Comparison of ENCODE assay signal across 16 cellular contexts in the genomic region with DNA sequence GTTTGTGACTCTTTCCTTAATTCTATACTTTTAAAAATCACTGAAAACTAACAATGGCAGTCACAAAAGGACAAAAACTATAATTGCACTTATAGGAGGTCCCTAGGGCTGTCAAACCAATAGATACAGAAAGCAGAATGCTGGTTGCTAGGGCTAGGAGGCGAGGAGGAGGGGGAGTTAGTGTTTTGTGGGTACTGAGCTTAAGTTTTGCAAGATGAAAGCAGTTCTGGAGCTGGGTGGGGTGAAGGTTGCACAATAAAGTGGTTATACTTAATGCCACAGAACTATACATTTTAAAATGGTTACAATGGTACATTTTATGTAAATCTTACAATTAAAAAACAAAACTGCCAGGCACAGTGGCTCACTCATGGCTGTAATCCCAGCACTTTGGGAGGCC. TPM values are rescaled to one million over a fixed set of nuclear protein-coding genes. Genes with fewer than 3 reads are reported as not detected.
DNase-seq lines count a peak whose midpoint lies in the region; ATAC-seq and TF ChIP-seq lines count a peak whose summit lies in the region.
"Had no signal": no experiment of that assay in that cellular context is flagged by ENCODE, and none has a peak within 500 bp of the region (broad histone marks: within the 10 kb centered on the region; RNA-seq: fewer than 3 reads in every experiment).

No MANE protein-coding gene starts in this region.

- H3K27ac Mint-ChIP-seq in CD14-positive monocyte: peak overlapping the region; percentile 84 to 93 (median 92)
- H3K27ac Mint-ChIP-seq: activated naive CD4-positive, alpha-beta T cell treated with anti-CD3 and anti-CD28 coated beads, Interleukin-2, amount 50 U/mL, for 72 hours; progenitor cell of endocrine pancreas had no signal

- CTCF ChIA-PET in PC-3 (lab: Charles Lee): no interaction called here

- H3K27me3 ChIP-seq in PC-3 (ENCODE audit: low read length) (no peaks in the 10 kb centered on the region), Peyer's patch (no peaks in the 10 kb centered on the region)
- H3K27me3 ChIP-seq: heart right ventricle, suprapubic skin had no signal

- POLR2A ChIA-PET in PC-3 (lab: Charles Lee; ENCODE audit: unreplicated experiment): no interaction called here

- H3K4me3 ChIP-seq in foreskin fibroblast (ENCODE audit: low read depth in 1 of 2, low read length in 2 of 2): no peak overlapping the region
- no peak overlapping the region for H3K4me3 ChIP-seq in PC-3 (ENCODE audit: low read length)
- H3K4me3 ChIP-seq in Peyer's patch: no peak overlapping the region
- H3K4me3 ChIP-seq: heart right ventricle, suprapubic skin had no signal

- ATAC-seq in PC-3 (no peak), HG03571 (IDR thresholded peaks at IDR 0.05; ENCODE audit: unreplicated experiment) (no peak)
- ATAC-seq: activated naive CD4-positive, alpha-beta T cell treated with anti-CD3 and anti-CD28 coated beads, Interleukin-2, amount 50 U/mL, for 72 hours had no signal

- no peaks in the 10 kb centered on the region for H3K36me3 ChIP-seq in PC-3 (ENCODE audit: low read depth, low read length)
- H3K36me3 ChIP-seq in Peyer's patch: peaks cover 0 to 16% (median 0%) of the 10 kb centered on the region in 3 donors

- H3K9ac ChIP-seq in PC-3 (ENCODE audit: low read length): no peak overlapping the region
- H3K9ac ChIP-seq: SK-N-SH had no signal

- H3K4me2 ChIP-seq in PC-3 (ENCODE audit: low read length): no peak overlapping the region
- H3K4me2 ChIP-seq: SK-N-SH had no signal

- in situ Hi-C loops in KBM-7 (cut with MboI; ENCODE audit: low pct_unique_long_range_greater_than_20kb, low sequenced_read_pairs): no loop called here

- H3K4me3 Mint-ChIP-seq in CD14-positive monocyte: peak overlapping the region; percentile 24 to 51

- H3F3A ChIP-seq in PC-3 (ENCODE audit: low read length, unreplicated experiment): no peaks in the 10 kb centered on the region

- peaks cover 0 to 4% (median 0%) of the 10 kb centered on the region in 7 donors for H3K9me3 Mint-ChIP-seq in CD14-positive monocyte
- H3K9me3 Mint-ChIP-seq: activated naive CD4-positive, alpha-beta T cell treated with anti-CD3 and anti-CD28 coated beads, Interleukin-2, amount 50 U/mL, for 72 hours had no signal

- peaks cover 60% of the 10 kb centered on the region for H3K4me1 Mint-ChIP-seq in CD14-positive monocyte

- H3K9me3 ChIP-seq in PC-3 (ENCODE audit: low read length) (no peaks in the 10 kb centered on the region), Peyer's patch (no peaks in the 10 kb centered on the region)
- H3K9me3 ChIP-seq: heart right ventricle, SK-N-SH, suprapubic skin had no signal

- H3K27me3 Mint-ChIP-seq in CD14-positive monocyte (ENCODE audit: low read depth in 3 of 3): peaks cover 0 to 3% (median 0%) of the 10 kb centered on the region in 3 donors
- H3K27me3 Mint-ChIP-seq: progenitor cell of endocrine pancreas had no signal

- TF ChIP-seq CTCF in CD14-positive monocyte (IDR thresholded peaks at IDR 0.05): no peak
- TF ChIP-seq CTCF in foreskin fibroblast (IDR thresholded peaks at IDR 0.05; ENCODE audit: low read depth, low read length): no peak
- no peak for TF ChIP-seq CTCF in PC-3 (conservative IDR thresholded peaks at IDR 0.05; ENCODE audit: low read depth, low read length)
- no peak for TF ChIP-seq CTCF in Peyer's patch (IDR thresholded peaks at IDR 0.05)

- peaks cover 27 to 36% of the 10 kb centered on the region in 2 donors for H3K36me3 Mint-ChIP-seq in CD14-positive monocyte

- H3K9me2 ChIP-seq in PC-3 (replicated peaks; ENCODE audit: low read length): no peaks in the 10 kb centered on the region
- H3K9me2 ChIP-seq: SK-N-SH had no signal

- no peak for TF ChIP-seq POLR2A in Peyer's patch (IDR thresholded peaks at IDR 0.05)

- BruUV-seq in PC-3 (replicated peaks; lab: Mats Ljungman, UMichigan): no TSS peak

- no peak for DNase-seq in CD14-positive monocyte (ENCODE audit: low spot score)
- peak; percentile 53 for DNase-seq in KBM-7
- peak; percentile 13 for DNase-seq in SW480 (ENCODE audit: low spot score)
- peak; percentile 10 to 51 for DNase-seq in foreskin fibroblast
- DNase-seq in PC-3: no peak
- DNase-seq in Peyer's patch: no peak
- no peak for DNase-seq in nucleus accumbens (lab: John Stamatoyannopoulos, UW)
- DNase-seq: central memory CD4-positive, alpha-beta T cell; H7; heart right ventricle; NCI-H2081 treated with DMSO at 0.1 percent for 48 hours; SK-N-SH had no signal

- intact Hi-C loops in CD14-positive monocyte (cut with micrococcal nuclease) (no loop called here), PC-3 (cut with micrococcal nuclease) (no loop called here)

- H2AFZ ChIP-seq in PC-3 (ENCODE audit: low read length): no peak overlapping the region

- H3K79me2 ChIP-seq in PC-3 (ENCODE audit: low read length): no peaks in the 10 kb centered on the region

- H3K4me1 ChIP-seq in PC-3 (ENCODE audit: insufficient read depth, low read length) (no peaks in the 10 kb centered on the region), Peyer's patch (peaks cover 0 to under 1% (median 0%) of the 10 kb centered on the region in 4 donors)
- H3K4me1 ChIP-seq: suprapubic skin had no signal

- H4K20me1 ChIP-seq in PC-3 (ENCODE audit: low read length): no peaks in the 10 kb centered on the region

- no peak overlapping the region for H3K27ac ChIP-seq in PC-3 (ENCODE audit: low read length)
- H3K27ac ChIP-seq in Peyer's patch: no peak overlapping the region
- H3K27ac ChIP-seq: suprapubic skin had no signal

RNA-seq across cellular contexts. Expression of a gene that starts 27.3 kb away (rescaled TPM):
- polyA plus RNA-seq in CD14-positive monocyte: 10 to 100 TPM; 54.3 to 56.6 TPM
- total RNA-seq in PC-3 (2014; rRNA removed) (34.3 and 49.3 TPM in 2 replicates), Peyer's patch (10 to 100 TPM; 18.9 to 31.4 (median 23.9) TPM)

RNA-seq across cellular contexts. Expression of a gene that starts 47.7 kb away (rescaled TPM):
- under 1 TPM; 0.06 to 0.17 TPM for polyA plus RNA-seq in CD14-positive monocyte
- total RNA-seq in PC-3 (2014; rRNA removed) (not detected in 2 replicates), Peyer's patch (1 to 10 TPM in 2 of 4 donors, not detected in 2; 1.1 to 3.3 TPM)
- total RNA-seq: activated naive CD4-positive, alpha-beta T cell treated with anti-CD3 and anti-CD28 coated beads, Interleukin-2, amount 50 U/mL, for 72 hours had no signal

Comparison
In these comparisons a context has a peak if more than half of its experiments do, and no peak if none do; other contexts are left out.
1. DNase-seq: peak in KBM-7 (single experiment), SW480 (single experiment) and foreskin fibroblast (2 of 2); none in CD14-positive monocyte (single experiment), PC-3 (single experiment), Peyer's patch (0 of 3) and nucleus accumbens (0 of 56).